In the genomic region with DNA sequence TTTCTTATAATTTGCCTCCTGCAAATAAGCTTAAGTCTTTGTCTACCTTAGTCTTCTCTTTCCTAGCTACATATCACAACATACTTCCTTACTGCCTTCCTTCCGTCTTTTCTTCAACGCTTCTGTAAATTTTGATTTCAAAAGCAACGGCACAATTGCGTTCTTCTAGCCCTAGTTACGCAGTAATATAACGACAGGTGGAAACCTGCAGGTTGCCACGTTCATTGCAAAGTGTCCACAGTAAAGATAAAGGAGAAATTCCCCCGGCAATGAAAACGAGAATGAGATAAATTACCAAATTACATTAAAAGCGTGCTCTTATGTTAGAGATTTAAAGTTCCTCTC, we compare ENCODE assay signal across 8 cellular contexts. TPM values are rescaled to one million over a fixed set of nuclear protein-coding genes. Genes with fewer than 3 reads are reported as not detected.
DNase-seq lines count a peak whose midpoint lies in the region; ATAC-seq, FAIRE-seq and TF ChIP-seq lines count a peak whose summit lies in the region.

No MANE protein-coding gene starts in this region.

- DNase-seq in HTR-8/SVneo (ENCODE audit: insufficient read length, low spot score) (peak; percentile 23), adrenal gland (no peak), left lobe of liver (ENCODE audit: low spot score) (no peak), tibial nerve (ENCODE audit: low spot score in 2 of 2) (no peak), anterior cingulate cortex (lab: John Stamatoyannopoulos, UW) (no peak), NCI-H2196 (lab: John Stamatoyannopoulos, UW; ENCODE audit: unreplicated experiment) (no peak)

- H3K4me1 ChIP-seq in adrenal gland (replicated peaks in 1 of 2) (peaks cover 9 to 35% of the 10 kb centered on the region in 2 donors), tibial nerve (peaks cover 0 to 42% (median 14%) of the 10 kb centered on the region in 4 donors)

- intact Hi-C loops in adrenal gland (cut with DNase I), result no loop called here

- H3K4me3 ChIP-seq in adrenal gland (peak overlapping the region in 3 of 4 donors; percentile 76 to 97 (median 96)), tibial nerve (peak overlapping the region; percentile 59 to 99 (median 82))

- peaks cover 0 to 20% of the 10 kb centered on the region in 2 donors for H3K36me3 ChIP-seq in adrenal gland (replicated peaks in 1 of 2)
- peaks cover 0 to 41% (median 0%) of the 10 kb centered on the region in 3 donors for H3K36me3 ChIP-seq in tibial nerve

- ATAC-seq in GM19438 (IDR thresholded peaks at IDR 0.05; ENCODE audit: low read depth, unreplicated experiment), result peak; percentile 20
- peak; percentile 0 for ATAC-seq in left lobe of liver

- no peak for TF ChIP-seq POLR2A in adrenal gland (IDR thresholded peaks at IDR 0.05)
- TF ChIP-seq POLR2A in tibial nerve (IDR thresholded peaks at IDR 0.05), result no peak

- peak overlapping the region; percentile 99 for H3K27ac ChIP-seq in C4-2B
- H3K27ac ChIP-seq in adrenal gland, result peak overlapping the region; percentile 84 to 97 (median 97)
- H3K27ac ChIP-seq in tibial nerve, result peak overlapping the region; percentile 80 to 96 (median 89)

- no peak for TF ChIP-seq EP300 in tibial nerve (IDR thresholded peaks at IDR 0.05)

- no peak for FAIRE-seq in HTR-8/SVneo (lab: Jason Lieb, UNC)

- WGBS in adrenal gland, 4 donors, result 0 to 2% (median 1%) methylated on average over 10 of the region's 10 CpGs
- 1 to 2% methylated on average over 10 of the region's 10 CpGs for WGBS in tibial nerve, 2 donors

- H3K27me3 ChIP-seq in adrenal gland (no peaks in the 10 kb centered on the region), tibial nerve (no peaks in the 10 kb centered on the region)

- TF ChIP-seq CTCF in C4-2B (conservative IDR thresholded peaks at IDR 0.05), result no peak
- TF ChIP-seq CTCF in adrenal gland (IDR thresholded peaks at IDR 0.05), result peak in 1 of 6 experiments; percentile 11
- TF ChIP-seq CTCF in tibial nerve (IDR thresholded peaks at IDR 0.05), result no peak

- H3K9me3 ChIP-seq in adrenal gland (replicated peaks in 1 of 3) (peaks cover 0 to 8% (median 0%) of the 10 kb centered on the region in 3 donors), tibial nerve (peaks cover 0 to 13% (median 4%) of the 10 kb centered on the region in 4 donors)

RNA-seq across cellular contexts. Expression of gene PSMD7, which starts 0.5 kb away (rescaled TPM):
- total RNA-seq in adrenal gland (100 to 1,000 TPM in 3 of 8 donors, 10 to 100 TPM in 5; 68.6 to 221 (median 89.4) TPM), left lobe of liver (39.4 TPM), tibial nerve (10 to 100 TPM; 41.5 to 59.6 (median 43.3) TPM)
- 100 to 1,000 TPM in 1 of 3 donors, 10 to 100 TPM in 2; 52.1 to 233 (median 57.2) TPM for polyA plus RNA-seq in adrenal gland
